In the genomic region with DNA sequence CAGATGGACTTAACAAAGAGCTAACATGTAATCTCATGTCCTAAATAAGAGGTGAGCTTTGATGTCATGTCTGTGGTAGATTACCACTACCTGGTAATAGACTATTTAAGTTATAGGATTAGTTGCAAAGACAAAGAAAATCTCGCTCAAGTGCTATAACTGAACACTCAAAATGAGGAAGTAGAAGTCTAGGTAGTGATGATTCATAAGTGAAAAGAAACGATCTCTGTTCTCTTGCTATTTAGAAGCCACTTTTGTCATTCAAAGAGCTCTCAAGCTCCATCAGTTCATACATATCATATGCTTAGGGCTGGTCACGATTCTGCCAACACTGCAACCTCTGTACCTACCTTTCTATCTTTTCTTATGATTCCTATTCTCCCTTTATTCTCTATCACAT, we compare ENCODE assay signal across 11 cellular contexts.
A peak's percentile ranks its signal among the peaks of the same experiment; 100 is the strongest.
DNase-seq lines count a peak whose midpoint lies in the region; ATAC-seq, FAIRE-seq and TF ChIP-seq lines count a peak whose summit lies in the region.
"Had no signal": no experiment of that assay in that cellular context is flagged by ENCODE, and none has a peak within 500 bp of the region (broad histone marks: within the 10 kb centered on the region; RNA-seq: fewer than 3 reads in every experiment).

No MANE protein-coding gene starts in this region.

- H3K36me3 ChIP-seq in gastrocnemius medialis, result no peaks in the 10 kb centered on the region

- H3K27me3 Mint-ChIP-seq in endothelial cell (ENCODE audit: unreplicated experiment), result peaks cover 4% of the 10 kb centered on the region
- H3K27me3 Mint-ChIP-seq: activated naive CD8-positive, alpha-beta T cell had no signal

- DNase-seq in SIG-M5 (lab: John Stamatoyannopoulos, UW) (peak; percentile 53), endothelial cell (ENCODE audit: low spot score) (no peak), H54 (ENCODE audit: insufficient read length, low spot score) (no peak), gastrocnemius medialis (no peak), NCI-H774 (lab: John Stamatoyannopoulos, UW) (no peak)
- DNase-seq: DMS153, SW 1271 had no signal

- H3K36me3 Mint-ChIP-seq in endothelial cell (ENCODE audit: low read depth, unreplicated experiment), result no peaks in the 10 kb centered on the region
- H3K36me3 Mint-ChIP-seq: activated naive CD8-positive, alpha-beta T cell had no signal

- H3K4me3 Mint-ChIP-seq in endothelial cell (ENCODE audit: unreplicated experiment), result no peak overlapping the region
- H3K4me3 Mint-ChIP-seq: activated naive CD8-positive, alpha-beta T cell had no signal

- in situ Hi-C loops in gastrocnemius medialis (cut with MboI; ENCODE audit: low sequenced_read_pairs in 4 of 4), result no loop called here

- H3K4me1 ChIP-seq in gastrocnemius medialis, result no peaks in the 10 kb centered on the region

- H3K9me3 Mint-ChIP-seq in endothelial cell (ENCODE audit: unreplicated experiment), result peaks cover 5% of the 10 kb centered on the region

- no peak for FAIRE-seq in H54 (lab: Jason Lieb, UNC)

- H3K27ac Mint-ChIP-seq in endothelial cell (ENCODE audit: unreplicated experiment), result no peak overlapping the region
- H3K27ac Mint-ChIP-seq: activated naive CD8-positive, alpha-beta T cell had no signal

- H3K27me3 ChIP-seq in gastrocnemius medialis, result no peaks in the 10 kb centered on the region

- no peaks in the 10 kb centered on the region for H3K4me1 Mint-ChIP-seq in endothelial cell (ENCODE audit: unreplicated experiment)

- TF ChIP-seq POLR2A in GM18505 (IDR thresholded peaks at IDR 0.05; ENCODE audit: borderline replicate concordance, extremely low read depth, insufficient read depth, insufficient read length) (no peak), H54 (IDR thresholded peaks at IDR 0.05; ENCODE audit: low read depth, low read length) (no peak), gastrocnemius medialis (IDR thresholded peaks at IDR 0.05) (no peak)

- H3K9me3 ChIP-seq in gastrocnemius medialis, result no peaks in the 10 kb centered on the region

- ATAC-seq in GM18505 (IDR thresholded peaks at IDR 0.05; ENCODE audit: unreplicated experiment) (peak; percentile 99), GM21381 (IDR thresholded peaks at IDR 0.05; ENCODE audit: unreplicated experiment) (peak; percentile 98), HG03159 (IDR thresholded peaks at IDR 0.05; ENCODE audit: unreplicated experiment) (peak; percentile 99), gastrocnemius medialis (no peak)

- H3K4me3 ChIP-seq in gastrocnemius medialis, result no peak overlapping the region

- no peak overlapping the region for H3K27ac ChIP-seq in gastrocnemius medialis

- no peak for TF ChIP-seq CTCF in endothelial cell (IDR thresholded peaks at IDR 0.05; ENCODE audit: unreplicated experiment)
- TF ChIP-seq CTCF in gastrocnemius medialis (IDR thresholded peaks at IDR 0.05 in 4 of 5, conservative IDR thresholded peaks at IDR 0.05 in 1 of 5), result no peak

- intact Hi-C loops in gastrocnemius medialis (cut with DNase I; ENCODE audit: low total_unique reads), result no loop called here

Comparison
In these comparisons a context has a peak if more than half of its experiments do, and no peak if none do; other contexts are left out.
1. ATAC-seq: peak in GM18505 (single experiment), GM21381 (single experiment) and HG03159 (single experiment); none in gastrocnemius medialis (0 of 2).